ENCODE assay signal across 14 cellular contexts in the genomic region with DNA sequence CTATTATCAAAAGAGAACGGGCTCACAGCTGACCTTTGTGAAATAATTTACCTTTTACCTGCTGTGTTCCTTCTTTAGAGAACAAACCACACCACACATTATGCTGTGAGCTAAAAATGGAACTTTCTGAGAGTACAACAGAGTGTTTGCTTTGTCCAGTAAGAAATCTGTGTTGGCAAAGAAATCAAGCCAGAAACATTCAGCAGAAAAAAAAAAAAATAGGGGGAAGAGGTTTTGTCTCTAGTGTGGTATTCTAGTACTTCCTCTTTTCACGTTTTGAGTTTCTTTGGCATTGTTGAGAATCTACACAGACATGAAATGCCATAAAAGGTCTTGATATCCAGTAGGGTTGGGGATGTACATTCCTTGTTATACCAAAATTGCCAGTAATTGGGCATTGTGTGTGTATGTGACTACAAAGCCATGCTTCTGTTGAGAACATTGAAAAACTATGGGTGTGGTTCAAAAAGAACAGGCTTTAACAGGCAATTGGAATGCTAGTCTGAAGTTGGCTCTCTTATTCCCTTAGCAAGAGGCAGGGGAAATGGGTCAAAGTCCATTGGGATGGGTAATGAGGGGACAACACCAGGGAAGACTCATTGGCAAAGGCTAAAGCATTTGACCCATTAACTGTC.
DNase-seq lines count a peak whose midpoint lies in the region; ATAC-seq and TF ChIP-seq lines count a peak whose summit lies in the region.
"Had no signal": no experiment of that assay in that cellular context is flagged by ENCODE, and none has a peak within 500 bp of the region (broad histone marks: within the 10 kb centered on the region; RNA-seq: fewer than 3 reads in every experiment).

No MANE protein-coding gene starts in this region.

- H3K79me1 ChIP-seq in neuronal stem cell (ENCODE audit: low read depth, low read length), result no peaks in the 10 kb centered on the region

- H2AFZ ChIP-seq in neuronal stem cell (ENCODE audit: low read length), result peak overlapping the region; percentile 45

- H2BK15ac ChIP-seq in neuronal stem cell (ENCODE audit: low read length), result no peak overlapping the region

- H3K4me1 ChIP-seq in neuronal stem cell (ENCODE audit: control insufficient read depth in 2 of 2, insufficient read depth in 1 of 2, low read depth in 1 of 2, low read length in 2 of 2), result peaks cover 2 to 6% of the 10 kb centered on the region in 2 donors

- H3K9me3 ChIP-seq in neuronal stem cell (replicated peaks in 1 of 2; ENCODE audit: control insufficient read depth in 2 of 2, insufficient read depth in 1 of 2, low read depth in 1 of 2, low read length in 2 of 2), result no peaks in the 10 kb centered on the region
- H3K9me3 ChIP-seq: HAP-1, heart right ventricle had no signal

- H3K9ac ChIP-seq in neuronal stem cell (ENCODE audit: low read depth, low read length, poor library complexity), result no peak overlapping the region

- no peak overlapping the region for H3K14ac ChIP-seq in neuronal stem cell (ENCODE audit: low read length)

- H3K4ac ChIP-seq in neuronal stem cell (ENCODE audit: low read length), result no peak overlapping the region

- no peak overlapping the region for H2BK5ac ChIP-seq in neuronal stem cell (ENCODE audit: low read length)

- no peak overlapping the region for H3K4me2 ChIP-seq in neuronal stem cell (ENCODE audit: insufficient read depth, low read length, poor library complexity, severe bottlenecking)

- no peak overlapping the region for H3K18ac ChIP-seq in neuronal stem cell (ENCODE audit: low read length)

- no peaks in the 10 kb centered on the region for H3K27me3 ChIP-seq in neuronal stem cell (ENCODE audit: control insufficient read depth in 3 of 3, insufficient read depth in 3 of 3, low read depth in 1 of 3, low read length in 3 of 3)
- H3K27me3 ChIP-seq: heart right ventricle had no signal

- H2BK12ac ChIP-seq in neuronal stem cell (ENCODE audit: low read length), result no peak overlapping the region

- TF ChIP-seq POLR2A in GM18505 (IDR thresholded peaks at IDR 0.05; ENCODE audit: borderline replicate concordance, extremely low read depth, insufficient read depth, insufficient read length), result no peak

- H3K27ac ChIP-seq in neuronal stem cell (replicated peaks; ENCODE audit: low read length), result no peak overlapping the region
- H3K27ac ChIP-seq: heart right ventricle had no signal

- H2BK120ac ChIP-seq in neuronal stem cell (ENCODE audit: low read depth, low read length), result no peak overlapping the region

- H4K8ac ChIP-seq in neuronal stem cell (ENCODE audit: low read depth, low read length), result no peak overlapping the region

- ATAC-seq in GM21390 (IDR thresholded peaks at IDR 0.05; ENCODE audit: unreplicated experiment), result peak; percentile 49
- ATAC-seq in HG02973 (IDR thresholded peaks at IDR 0.05; ENCODE audit: unreplicated experiment), result no peak
- no peak for ATAC-seq in GM18505 (IDR thresholded peaks at IDR 0.05; ENCODE audit: unreplicated experiment)
- no peak for ATAC-seq in activated CD4-positive, CD25-positive, alpha-beta regulatory T cell treated with anti-CD3 and anti-CD28 coated beads, Interleukin-2, amount 50 U/mL, for 24 hours
- ATAC-seq: heart right ventricle; stimulated activated effector memory CD8-positive, alpha-beta T cell treated with anti-CD3 and anti-CD28 coated beads, Interleukin-12 subunit alpha, Interleukin-12 subunit beta, amount 100 ng/mL, for 72 hours had no signal

- H2AK5ac ChIP-seq in neuronal stem cell (ENCODE audit: low read depth, low read length), result no peak overlapping the region

- no CpG with 5 or more reads among the region's 2 CpGs for WGBS in neuronal stem cell (ENCODE audit: extremely low coverage in 2 of 2, insufficient read length in 2 of 2, insufficient replicate concordance in 1 of 2), 2 donors

- H3K23ac ChIP-seq in neuronal stem cell (ENCODE audit: low read depth, low read length, poor library complexity), result no peak overlapping the region

- no peaks in the 10 kb centered on the region for H3K36me3 ChIP-seq in neuronal stem cell (replicated peaks in 1 of 2; ENCODE audit: control insufficient read depth in 2 of 2, insufficient read depth in 2 of 2, low read length in 2 of 2)
- H3K36me3 ChIP-seq: HAP-1, heart right ventricle had no signal

- no peak overlapping the region for H3K4me3 ChIP-seq in neuronal stem cell (ENCODE audit: low read length in 2 of 2)
- H3K4me3 ChIP-seq: HAP-1, heart right ventricle had no signal

- DNase-seq in Kasumi-1 (lab: John Stamatoyannopoulos, UW) (peak; percentile 82 to 87), SW480 (ENCODE audit: low spot score) (peak; percentile 7), neuronal stem cell (ENCODE audit: low spot score) (no peak)
- DNase-seq: AML-193, GF-D8, heart right ventricle, NCI-H1105 treated with DMSO at 0.1 percent for 48 hours, NCI-H69 had no signal

- no peak overlapping the region for H4K91ac ChIP-seq in neuronal stem cell (ENCODE audit: low read depth, low read length, poor library complexity)
